9 cellular contexts compared by ENCODE assay signal in genomic region chr1:114033219-114033706, GRCh38. TPM values are rescaled to one million over a fixed set of nuclear protein-coding genes. Genes with fewer than 3 reads are reported as not detected.
DNase-seq lines count a peak whose midpoint lies in the region; ATAC-seq and TF ChIP-seq lines count a peak whose summit lies in the region.
"Had no signal": no experiment of that assay in that cellular context is flagged by ENCODE, and none has a peak within 500 bp of the region (broad histone marks: within the 10 kb centered on the region; RNA-seq: fewer than 3 reads in every experiment).

No MANE protein-coding gene starts in this region.

- H3K9me3 ChIP-seq in OCI-LY3 (ENCODE audit: insufficient read depth, low read length), result no peaks in the 10 kb centered on the region
- H3K9me3 ChIP-seq in gastroesophageal sphincter, result no peaks in the 10 kb centered on the region
- H3K9me3 ChIP-seq in esophagus squamous epithelium, result no peaks in the 10 kb centered on the region

- H3K4me1 ChIP-seq in OCI-LY3 (ENCODE audit: low read length) (no peaks in the 10 kb centered on the region), gastroesophageal sphincter (no peaks in the 10 kb centered on the region), esophagus squamous epithelium (no peaks in the 10 kb centered on the region)

- no peak overlapping the region for H3K9ac ChIP-seq in OCI-LY3 (ENCODE audit: low read length)

- H3K27me3 Mint-ChIP-seq in stimulated activated naive CD8-positive, alpha-beta T cell treated with anti-CD3 and anti-CD28 coated beads, Interleukin-15, amount 100 ng/mL, for 72 hours, result no peaks in the 10 kb centered on the region
- H3K27me3 Mint-ChIP-seq: activated naive CD8-positive, alpha-beta T cell treated with anti-CD3 and anti-CD28 coated beads, Interleukin-2, amount 10 ng/mL, durations not matched to agents 7 days and 5 days had no signal

- no peak overlapping the region for H3K27ac ChIP-seq in OCI-LY3 (ENCODE audit: low read length)
- no peak overlapping the region for H3K27ac ChIP-seq in gastroesophageal sphincter
- no peak overlapping the region for H3K27ac ChIP-seq in esophagus squamous epithelium

- H3K79me2 ChIP-seq in OCI-LY3 (ENCODE audit: low read length), result no peaks in the 10 kb centered on the region

- WGBS in gastroesophageal sphincter (ENCODE audit: low coverage in 1 of 2), 2 donors, result 11 to 39% methylated on average over 3 to 5 of the region's 5 CpGs
- 22 to 24% methylated on average over 5 of the region's 5 CpGs for WGBS in esophagus squamous epithelium, 2 donors

- H2AFZ ChIP-seq in OCI-LY3 (ENCODE audit: low read depth, low read length), result no peak overlapping the region

- peak; percentile 34 for TF ChIP-seq CTCF in OCI-LY3 (IDR thresholded peaks at IDR 0.05; ENCODE audit: low read depth, low read length)
- TF ChIP-seq CTCF in gastroesophageal sphincter (IDR thresholded peaks at IDR 0.05), result peak in 3 of 4 experiments; percentile 7 to 40 (median 14)
- TF ChIP-seq CTCF in esophagus squamous epithelium (IDR thresholded peaks at IDR 0.05), result peak in 2 of 6 experiments; percentile 14 to 38

- peak; percentile 5 for DNase-seq in stimulated activated naive CD8-positive, alpha-beta T cell treated with anti-CD3 and anti-CD28 coated beads, Interleukin-15, Interleukin-2, amounts not matched to agents 100 U/mL and 50 U/mL, for 24 hours
- DNase-seq in stimulated activated naive CD8-positive, alpha-beta T cell treated with anti-CD3 and anti-CD28 coated beads, Interleukin-15, amount 100 ng/mL, for 72 hours, result no peak
- DNase-seq in esophagus squamous epithelium (lab: John Stamatoyannopoulos, UW) (no peak), GOT3 (lab: John Stamatoyannopoulos, UW) (no peak)
- DNase-seq: activated naive CD8-positive, alpha-beta T cell treated with anti-CD3 and anti-CD28 coated beads, Interleukin-2, amount 10 ng/mL, durations not matched to agents 7 days and 5 days had no signal

- H3K27me3 ChIP-seq in OCI-LY3 (ENCODE audit: low read depth, low read length) (no peaks in the 10 kb centered on the region), gastroesophageal sphincter (no peaks in the 10 kb centered on the region), esophagus squamous epithelium (peaks cover 0 to 9% (median 0%) of the 10 kb centered on the region in 4 donors)

- H3K27ac Mint-ChIP-seq in stimulated activated naive CD8-positive, alpha-beta T cell treated with anti-CD3 and anti-CD28 coated beads, Interleukin-15, amount 100 ng/mL, for 72 hours, result no peak overlapping the region
- H3K27ac Mint-ChIP-seq: activated naive CD8-positive, alpha-beta T cell treated with anti-CD3 and anti-CD28 coated beads, Interleukin-2, amount 10 ng/mL, durations not matched to agents 7 days and 5 days had no signal

- no peaks in the 10 kb centered on the region for H3K9me3 Mint-ChIP-seq in stimulated activated naive CD8-positive, alpha-beta T cell treated with anti-CD3 and anti-CD28 coated beads, Interleukin-15, amount 100 ng/mL, for 72 hours
- H3K9me3 Mint-ChIP-seq: activated naive CD8-positive, alpha-beta T cell treated with anti-CD3 and anti-CD28 coated beads, Interleukin-2, amount 10 ng/mL, durations not matched to agents 7 days and 5 days had no signal

- no peak for TF ChIP-seq POLR2A in gastroesophageal sphincter (IDR thresholded peaks at IDR 0.05)
- no peak for TF ChIP-seq POLR2A in esophagus squamous epithelium (IDR thresholded peaks at IDR 0.05)

- TF ChIP-seq EP300 in gastroesophageal sphincter (IDR thresholded peaks at IDR 0.05), result no peak

- H3K4me3 ChIP-seq in OCI-LY3 (ENCODE audit: low read length), result no peak overlapping the region
- H3K4me3 ChIP-seq in gastroesophageal sphincter, result no peak overlapping the region
- no peak overlapping the region for H3K4me3 ChIP-seq in esophagus squamous epithelium

- H3K36me3 ChIP-seq in OCI-LY3 (replicated peaks; ENCODE audit: low read depth, low read length) (no peaks in the 10 kb centered on the region), gastroesophageal sphincter (no peaks in the 10 kb centered on the region), esophagus squamous epithelium (no peaks in the 10 kb centered on the region)

- no peaks in the 10 kb centered on the region for H3K4me1 Mint-ChIP-seq in stimulated activated naive CD8-positive, alpha-beta T cell treated with anti-CD3 and anti-CD28 coated beads, Interleukin-15, amount 100 ng/mL, for 72 hours
- H3K4me1 Mint-ChIP-seq: activated naive CD8-positive, alpha-beta T cell treated with anti-CD3 and anti-CD28 coated beads, Interleukin-2, amount 10 ng/mL, durations not matched to agents 7 days and 5 days had no signal

- no peaks in the 10 kb centered on the region for H4K20me1 ChIP-seq in OCI-LY3 (ENCODE audit: insufficient read depth, low read length)

- no peak overlapping the region for H3K4me2 ChIP-seq in OCI-LY3 (ENCODE audit: low read length)

- intact Hi-C loops in esophagus squamous epithelium (cut with DNase I), result no loop called here

- H3K4me3 Mint-ChIP-seq in stimulated activated naive CD8-positive, alpha-beta T cell treated with anti-CD3 and anti-CD28 coated beads, Interleukin-15, amount 100 ng/mL, for 72 hours, result no peak overlapping the region
- H3K4me3 Mint-ChIP-seq: activated naive CD8-positive, alpha-beta T cell treated with anti-CD3 and anti-CD28 coated beads, Interleukin-2, amount 10 ng/mL, durations not matched to agents 7 days and 5 days had no signal

- ATAC-seq in stimulated activated naive CD8-positive, alpha-beta T cell treated with anti-CD3 and anti-CD28 coated beads, Interleukin-15, Interleukin-2, amounts not matched to agents 100 U/mL and 50 U/mL, for 24 hours, result no peak
- ATAC-seq in stimulated activated naive CD8-positive, alpha-beta T cell treated with anti-CD3 and anti-CD28 coated beads, Interleukin-15, amount 100 ng/mL, for 72 hours, result no peak
- ATAC-seq in gastroesophageal sphincter, result no peak
- no peak for ATAC-seq in HG03571 (IDR thresholded peaks at IDR 0.05; ENCODE audit: unreplicated experiment)
- no peak for ATAC-seq in GM18858 (IDR thresholded peaks at IDR 0.05; ENCODE audit: unreplicated experiment)

RNA-seq across cellular contexts. Expression of gene OLFML3, which starts 54.0 kb away (rescaled TPM):
- 100 to 1,000 TPM in 1 of 4 donors, 10 to 100 TPM in 3; 62.4 to 155 (median 65.5) TPM for total RNA-seq in gastroesophageal sphincter
- total RNA-seq in esophagus squamous epithelium, result 10 to 100 TPM in 2 of 4 donors, 1 to 10 TPM in 2; 1.2 to 62.0 (median 9.9) TPM
